28 cellular contexts compared by ENCODE assay signal in the genomic region with DNA sequence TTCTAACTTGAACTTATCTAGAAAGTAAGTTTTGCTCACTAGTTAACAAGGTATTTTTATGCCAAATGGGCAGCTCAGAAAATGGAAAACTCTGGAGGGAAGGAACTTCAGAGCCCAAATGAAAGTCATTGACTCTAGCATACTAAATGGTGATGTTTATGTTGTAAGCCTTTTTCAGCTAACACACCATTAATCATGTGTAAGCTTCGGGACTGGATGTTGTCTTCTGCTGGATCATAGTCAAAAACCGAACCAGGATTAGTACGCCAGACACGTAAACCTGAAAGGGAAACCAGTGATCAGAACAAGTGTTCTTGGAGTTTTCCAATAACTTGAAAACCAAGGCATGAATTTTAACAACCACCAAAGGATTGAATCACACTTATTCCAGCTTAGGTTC.
"Had no signal": no experiment of that assay in that cellular context is flagged by ENCODE, and none has a peak within 500 bp of the region (broad histone marks: within the 10 kb centered on the region; RNA-seq: fewer than 3 reads in every experiment).

No MANE protein-coding gene starts in this region.

- H3K4me3 ChIP-seq: dorsolateral prefrontal cortex, esophagus squamous epithelium, heart right ventricle, left lung, psoas muscle, skin epidermis, spleen, suprapubic skin, transverse colon, upper lobe of right lung, uterus had no signal

- H3K9me3 ChIP-seq: esophagus squamous epithelium, heart right ventricle, left lung, psoas muscle, spleen, suprapubic skin, transverse colon, upper lobe of right lung, uterus had no signal

- H3K36me3 ChIP-seq: left lung, transverse colon, upper lobe of right lung, uterus had no signal

- H3K27ac Mint-ChIP-seq: naive thymus-derived CD8-positive, alpha-beta T cell; stimulated activated naive B cell treated with anti-CD40 and anti-IgM and Interleukin-4, amounts not matched to agents 10 μg/mL and 1 μg/mL and 100 μg/mL, for 72 hours; stimulated activated naive CD8-positive, alpha-beta T cell treated with anti-CD3 and anti-CD28 coated beads, Interleukin-15, Interleukin-2, amounts not matched to agents 100 ng/mL and 50 ng/mL, for 24 hours had no signal

- DNase-seq: dorsolateral prefrontal cortex; effector CD4-positive, alpha-beta T cell; esophagus squamous epithelium; foreskin fibroblast; glutamatergic neuron; heart right ventricle; hippocampal formation; left cardiac atrium; left lung; mesendoderm; naive thymus-derived CD8-positive, alpha-beta T cell; nephron progenitor cell; nucleus accumbens; posterior cingulate gyrus; psoas muscle; right cardiac atrium; spleen; stimulated activated CD4-positive, alpha-beta T cell treated with anti-CD3 and anti-CD28 coated beads, Interleukin-4, amount 100 ng/mL, for 4 hours; stimulated activated naive B cell treated with anti-CD40 and anti-IgM and Interleukin-4, amounts not matched to agents 10 μg/mL and 1 μg/mL and 100 μg/mL, for 72 hours; transverse colon; upper lobe of right lung; uterus had no signal

- FAIRE-seq: colon, islet of Langerhans had no signal

- H3K4me1 ChIP-seq: esophagus squamous epithelium, heart right ventricle, left lung, psoas muscle, spleen, suprapubic skin, upper lobe of right lung, uterus had no signal

- H3K27me3 ChIP-seq: dorsolateral prefrontal cortex, esophagus squamous epithelium, heart right ventricle, left lung, spleen, suprapubic skin, transverse colon, upper lobe of right lung, uterus had no signal

- H3K4me3 Mint-ChIP-seq: naive thymus-derived CD8-positive, alpha-beta T cell; nephron progenitor cell; stimulated activated naive B cell treated with anti-CD40 and anti-IgM and Interleukin-4, amounts not matched to agents 10 μg/mL and 1 μg/mL and 100 μg/mL, for 72 hours; stimulated activated naive CD8-positive, alpha-beta T cell treated with anti-CD3 and anti-CD28 coated beads, Interleukin-15, Interleukin-2, amounts not matched to agents 100 ng/mL and 50 ng/mL, for 24 hours had no signal

- H3K27me3 Mint-ChIP-seq: naive thymus-derived CD8-positive, alpha-beta T cell; stimulated activated naive B cell treated with anti-CD40 and anti-IgM and Interleukin-4, amounts not matched to agents 10 μg/mL and 1 μg/mL and 100 μg/mL, for 72 hours; stimulated activated naive CD8-positive, alpha-beta T cell treated with anti-CD3 and anti-CD28 coated beads, Interleukin-15, Interleukin-2, amounts not matched to agents 100 ng/mL and 50 ng/mL, for 24 hours had no signal

- H3K9me3 Mint-ChIP-seq: nephron progenitor cell had no signal

- H3K27ac ChIP-seq: dorsolateral prefrontal cortex, epithelial cell of prostate, esophagus squamous epithelium, heart right ventricle, left lung, skin epidermis, spleen, suprapubic skin, transverse colon, upper lobe of right lung, uterus had no signal

- ATAC-seq: heart right ventricle; left cardiac atrium; left lung; naive thymus-derived CD8-positive, alpha-beta T cell; right cardiac atrium; stimulated activated naive B cell treated with anti-CD40 and anti-IgM and Interleukin-4, amounts not matched to agents 10 μg/mL and 1 μg/mL and 100 μg/mL, for 72 hours; upper lobe of right lung had no signal

- H3K4me1 Mint-ChIP-seq: naive thymus-derived CD8-positive, alpha-beta T cell; nephron progenitor cell had no signal
